In genomic region chr14:34994668-34995067, GRCh38 we compare ENCODE assay signal across 10 cellular contexts.
"Had no signal": no experiment of that assay in that cellular context is flagged by ENCODE, and none has a peak within 500 bp of the region (broad histone marks: within the 10 kb centered on the region; RNA-seq: fewer than 3 reads in every experiment).

No MANE protein-coding gene starts in this region.

- DNase-seq: activated CD4-positive, alpha-beta T cell treated with anti-CD3 and anti-CD28 coated beads for 4 hours; activated gamma-delta T cell treated with Interleukin-2 at 50 U/mL for 16 hours; activated T-cell treated with anti-CD3 and anti-CD28 coated beads, Interleukin-2, amount 50 U/mL, for 1 hour; left cardiac atrium; retina; stimulated activated CD4-positive, alpha-beta T cell treated with anti-CD3 and anti-CD28 coated beads, Interleukin-4, amount 100 ng/mL, for 4 hours; T1000 had no signal

- ATAC-seq: left cardiac atrium had no signal

- H3K4me3 ChIP-seq: esophagus muscularis mucosa had no signal

- H3K27ac ChIP-seq: esophagus muscularis mucosa, parathyroid adenoma, VCaP had no signal

- H3K9me3 ChIP-seq: esophagus muscularis mucosa had no signal

- H2AFZ ChIP-seq: parathyroid adenoma had no signal

- H3K27me3 ChIP-seq: esophagus muscularis mucosa had no signal
